ENCODE assay signal across 30 cellular contexts in the genomic region with DNA sequence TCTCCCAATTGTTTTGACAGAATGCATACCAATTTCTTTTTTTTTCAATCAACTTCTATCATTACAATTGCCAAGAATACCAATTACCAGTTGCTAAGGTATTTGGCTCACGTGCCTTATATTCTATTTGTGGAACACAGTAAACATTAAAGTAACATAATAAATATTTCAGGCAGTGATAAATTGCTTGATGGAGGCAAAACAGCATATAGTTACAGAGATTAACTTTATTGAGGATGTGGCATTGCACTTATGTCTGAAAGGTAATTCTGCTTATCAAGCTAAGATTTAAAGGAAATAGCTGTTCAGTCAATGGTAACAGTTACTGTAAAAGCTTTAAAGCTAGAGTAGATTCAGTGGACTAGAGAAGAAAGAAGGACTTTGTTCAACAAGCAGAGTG.
"Had no signal": no experiment of that assay in that cellular context is flagged by ENCODE, and none has a peak within 500 bp of the region (broad histone marks: within the 10 kb centered on the region; RNA-seq: fewer than 3 reads in every experiment).

No MANE protein-coding gene starts in this region.

- H3K9me3 ChIP-seq: adrenal gland had no signal

- H3K4me3 ChIP-seq: cardiac muscle cell had no signal

- H3K4me1 ChIP-seq: adrenal gland had no signal

- ATAC-seq: activated CD8-positive, alpha-beta T cell treated with anti-CD3 and anti-CD28 coated beads for 36 hours; activated naive CD4-positive, alpha-beta T cell treated with anti-CD3 and anti-CD28 coated beads, Interleukin-2, amount 50 U/mL, for 72 hours; activated T-cell treated with anti-CD3 and anti-CD28 coated beads, Interleukin-2, amount 50 U/mL, for 4 hours; activated T-cell treated with anti-CD3 and anti-CD28 coated beads, Interleukin-2, amount 50 U/mL, for 72 hours; activated T-helper 17 cell treated with anti-CD3 and anti-CD28 coated beads, Interleukin-2, amount 50 U/mL, for 72 hours had no signal

- H3K36me3 ChIP-seq: adrenal gland, cardiac muscle cell had no signal

- H3K27me3 ChIP-seq: adrenal gland, cardiac muscle cell had no signal

- DNase-seq: activated B cell treated with CpG ODN at 0.5 μM for 24 hours; activated CD4-positive, alpha-beta memory T cell treated with anti-CD3 and anti-CD28 coated beads for 36 hours; activated CD4-positive, alpha-beta T cell treated with anti-CD3 and anti-CD28 coated beads for 4 hours; activated CD4-positive, alpha-beta T cell treated with anti-CD3 and anti-CD28 coated beads, Interleukin-2, amount 10 ng/mL, durations not matched to agents 24 days and 14 days; activated CD4-positive, alpha-beta T cell treated with anti-CD3 and anti-CD28 coated beads, Interleukin-2, amount 50 U/mL, for 1 hour; activated CD4-positive, alpha-beta T cell treated with anti-CD3 and anti-CD28 coated beads, Interleukin-2, amount 50 U/mL, for 4 hours; activated CD4-positive, CD25-positive, alpha-beta regulatory T cell treated with anti-CD3 and anti-CD28 coated beads, Interleukin-2, amount 50 U/mL, for 72 hours; activated CD8-positive, alpha-beta memory T cell treated with anti-CD3 and anti-CD28 coated beads, Interleukin-2, amount 50 U/mL, for 4 hours; activated CD8-positive, alpha-beta T cell treated with anti-CD3 and anti-CD28 coated beads for 36 hours; activated effector memory CD4-positive, alpha-beta T cell treated with anti-CD3 and anti-CD28 coated beads, Interleukin-2, amount 50 U/mL, for 16 hours; activated gamma-delta T cell treated with Interleukin-2 at 50 U/mL for 16 hours; activated naive CD4-positive, alpha-beta T cell; activated naive CD4-positive, alpha-beta T cell treated with anti-CD3 and anti-CD28 coated beads for 36 hours; activated naive CD4-positive, alpha-beta T cell treated with anti-CD3 and anti-CD28 coated beads, Interleukin-2, amount 50 U/mL, for 16 hours; activated naive CD8-positive, alpha-beta T cell treated with anti-CD3 and anti-CD28 coated beads for 36 hours; activated T-cell treated with anti-CD3 and anti-CD28 coated beads for 4 hours; activated T-cell treated with anti-CD3 and anti-CD28 coated beads, Interleukin-2, amount 50 U/mL, for 1 hour; activated T-cell treated with anti-CD3 and anti-CD28 coated beads, Interleukin-2, amount 50 U/mL, for 4 hours; activated T-cell treated with anti-CD3 and anti-CD28 coated beads, Interleukin-2, amount 50 U/mL, for 72 hours; adrenal gland; amniotic stem cell; aorta; caudate nucleus; cerebellar nuclear complex; T-helper 2 cell; T-helper 9 cell had no signal

- H3K27ac ChIP-seq: adrenal gland, cardiac muscle cell, VCaP had no signal
